ENCODE assay signal across 8 cellular contexts in the genomic region with DNA sequence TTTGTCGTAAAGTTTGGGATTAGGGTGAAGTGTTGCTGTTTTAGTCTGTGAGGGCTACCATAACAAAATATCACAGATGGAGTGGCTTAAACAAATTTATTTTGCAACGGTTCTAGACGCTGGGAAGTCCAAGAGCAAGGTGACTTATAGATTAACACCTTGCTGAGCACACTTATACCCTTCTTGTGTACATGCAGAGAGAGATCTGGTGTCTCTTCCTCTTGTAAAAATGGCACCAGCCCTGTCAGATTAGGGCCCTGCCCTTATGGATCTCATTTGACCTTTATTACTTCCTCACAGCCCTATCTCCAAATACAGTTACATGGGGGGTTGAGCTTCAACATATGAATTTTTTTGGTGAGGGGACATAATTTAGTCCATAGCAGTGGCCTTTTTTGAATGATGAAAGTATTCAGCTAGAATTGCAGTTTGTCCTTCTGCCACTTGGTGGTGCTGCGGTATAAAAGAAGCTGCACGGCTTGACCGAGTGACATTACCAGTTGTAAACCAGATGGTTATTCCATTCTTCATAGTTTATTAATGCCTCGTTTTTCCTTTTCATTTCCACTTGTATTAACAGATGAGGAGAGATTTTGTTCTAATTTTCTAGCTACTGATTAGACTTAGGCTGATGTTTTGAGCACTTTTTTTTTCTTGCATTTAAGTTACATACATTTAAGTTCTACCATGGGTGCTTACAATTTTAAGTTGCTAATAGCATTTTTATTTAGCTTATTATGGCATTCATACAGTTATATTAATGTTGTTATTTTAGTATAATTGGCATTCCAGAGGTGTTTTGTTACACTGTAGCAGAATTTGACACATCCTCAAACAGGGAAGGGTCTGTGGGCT. TPM values are rescaled to one million over a fixed set of nuclear protein-coding genes. Genes with fewer than 3 reads are reported as not detected.
A peak's percentile ranks its signal among the peaks of the same experiment; 100 is the strongest.
DNase-seq lines count a peak whose midpoint lies in the region; ATAC-seq and TF ChIP-seq lines count a peak whose summit lies in the region.

No MANE protein-coding gene starts in this region.

- peaks cover 5% of the 10 kb centered on the region for H3K36me3 ChIP-seq in osteoblast (ENCODE audit: insufficient read depth, low read length)
- peaks cover 0 to 5% (median 0%) of the 10 kb centered on the region in 3 donors for H3K36me3 ChIP-seq in tibial nerve

- H4K20me1 ChIP-seq in osteoblast (ENCODE audit: insufficient read depth, low read length), result no peaks in the 10 kb centered on the region

- no peaks in the 10 kb centered on the region for H3K9me3 ChIP-seq in osteoblast (ENCODE audit: low read depth, low read length)
- H3K9me3 ChIP-seq in tibial nerve, result no peaks in the 10 kb centered on the region

- 23 to 27% methylated on average over 7 of the region's 7 CpGs for WGBS in tibial nerve, 2 donors

- no peaks in the 10 kb centered on the region for H3K4me1 ChIP-seq in foreskin keratinocyte
- H3K4me1 ChIP-seq in osteoblast (ENCODE audit: insufficient read depth, low read length), result peaks cover 14% of the 10 kb centered on the region
- H3K4me1 ChIP-seq in tibial nerve, result peaks cover 0 to 20% (median 0%) of the 10 kb centered on the region in 4 donors

- H3K4me2 ChIP-seq in osteoblast (ENCODE audit: insufficient read depth, low read length), result peak overlapping the region; percentile 11

- H3K27me3 ChIP-seq in foreskin keratinocyte, result no peaks in the 10 kb centered on the region
- H3K27me3 ChIP-seq in osteoblast (ENCODE audit: insufficient read depth, low read length), result no peaks in the 10 kb centered on the region
- H3K27me3 ChIP-seq in tibial nerve, result no peaks in the 10 kb centered on the region

- TF ChIP-seq POLR2A in tibial nerve (IDR thresholded peaks at IDR 0.05), result no peak

- no peak for TF ChIP-seq EP300 in tibial nerve (IDR thresholded peaks at IDR 0.05)

- H3K4me3 ChIP-seq in osteoblast (ENCODE audit: insufficient read depth, low read length) (no peak overlapping the region), tibial nerve (no peak overlapping the region)

- ATAC-seq in GM21381 (IDR thresholded peaks at IDR 0.05; ENCODE audit: unreplicated experiment), result peak; percentile 87
- ATAC-seq in foreskin keratinocyte, result peak; percentile 71

- DNase-seq in DMS53 (lab: John Stamatoyannopoulos, UW), result peak; percentile 79
- peak; percentile 45 for DNase-seq in HPDE6-E6E7 (ENCODE audit: extremely low spot score)
- DNase-seq in RPMI7951 (ENCODE audit: low read depth), result peak; percentile 58
- peak; percentile 58 for DNase-seq in activated T-helper 9 cell treated with anti-CD3 and anti-CD28 coated beads, Interleukin-2, amount 50 U/mL, for 16 hours (ENCODE audit: low read depth)
- peak in 1 of 2 donors; percentile 42 for DNase-seq in foreskin keratinocyte
- no peak for DNase-seq in osteoblast (ENCODE audit: insufficient read length, low spot score, missing footprints)
- DNase-seq in tibial nerve (ENCODE audit: low spot score in 2 of 2), result peak; percentile 78 to 95

- H3K79me2 ChIP-seq in osteoblast (ENCODE audit: insufficient read depth, low read length), result peaks cover 57% of the 10 kb centered on the region

- TF ChIP-seq CTCF in foreskin keratinocyte (conservative IDR thresholded peaks at IDR 0.05), result peak; percentile 95
- peak; percentile 93 for TF ChIP-seq CTCF in osteoblast (IDR thresholded peaks at IDR 0.05; ENCODE audit: extremely low read depth, low read depth, low read length)
- peak; percentile 82 to 88 (median 84) for TF ChIP-seq CTCF in tibial nerve (IDR thresholded peaks at IDR 0.05)

- H2AFZ ChIP-seq in osteoblast (ENCODE audit: low read length), result no peak overlapping the region

- H3K27ac ChIP-seq in foreskin keratinocyte, result no peak overlapping the region
- peak overlapping the region; percentile 49 for H3K27ac ChIP-seq in osteoblast (ENCODE audit: low read depth, low read length)
- no peak overlapping the region for H3K27ac ChIP-seq in tibial nerve

RNA-seq across cellular contexts. Expression of a gene that starts 19.4 kb away (rescaled TPM):
- 22.1 and 28.4 TPM in 2 replicates for total RNA-seq in RPMI7951 (2014; rRNA removed; shearing (Covaris generic))
- total RNA-seq in foreskin keratinocyte (19.2 and 21.2 TPM in 2 replicates), osteoblast (27.9 and 31.5 TPM in 2 replicates), tibial nerve (10 to 100 TPM; 26.7 to 35.3 (median 29.8) TPM)
- polyA plus RNA-seq in foreskin keratinocyte, result 8.4 and 10.9 TPM in 2 replicates
